ENCODE assay signal across 16 cellular contexts in genomic region chr4:20809796-20810195, GRCh38.
DNase-seq lines count a peak whose midpoint lies in the region; ATAC-seq lines count a peak whose summit lies in the region.
"Had no signal": no experiment of that assay in that cellular context is flagged by ENCODE, and none has a peak within 500 bp of the region (broad histone marks: within the 10 kb centered on the region; RNA-seq: fewer than 3 reads in every experiment).

No MANE protein-coding gene starts in this region.

- peak; percentile 87 for DNase-seq in HPDE6-E6E7 (ENCODE audit: extremely low spot score)
- DNase-seq in NCI-H510A treated with DMSO at 0.1 percent for 48 hours (lab: John Stamatoyannopoulos, UW): peak; percentile 65
- peak; percentile 96 for DNase-seq in epithelial cell of prostate (ENCODE audit: low read depth, low spot score)
- DNase-seq in neuronal stem cell (ENCODE audit: low spot score): peak; percentile 1
- DNase-seq in activated CD8-positive, alpha-beta memory T cell treated with anti-CD3 and anti-CD28 coated beads, Interleukin-2, amount 50 U/mL, for 48 hours: no peak
- DNase-seq: activated CD8-positive, alpha-beta memory T cell treated with anti-CD3 and anti-CD28 coated beads, Interleukin-2, amount 50 U/mL, for 4 hours; EL; left ventricle myocardium inferior; NCI-H1436 treated with DMSO at 0.1 percent for 48 hours; OCI-M1; SW 1271 had no signal

- H4K8ac ChIP-seq in neuronal stem cell (ENCODE audit: low read depth, low read length): no peak overlapping the region

- no peak overlapping the region for H3K4me2 ChIP-seq in neuronal stem cell (ENCODE audit: insufficient read depth, low read length, poor library complexity, severe bottlenecking)

- no peak overlapping the region for H2AK5ac ChIP-seq in neuronal stem cell (ENCODE audit: low read depth, low read length)

- H3K27ac ChIP-seq in epithelial cell of prostate (peak overlapping the region; percentile 22), neuronal stem cell (replicated peaks; ENCODE audit: low read length) (no peak overlapping the region)
- H3K27ac ChIP-seq: left ventricle myocardium inferior, VCaP had no signal

- peaks cover 0 to 3% of the 10 kb centered on the region in 2 donors for H3K4me1 ChIP-seq in neuronal stem cell (ENCODE audit: control insufficient read depth in 2 of 2, insufficient read depth in 1 of 2, low read depth in 1 of 2, low read length in 2 of 2)
- H3K4me1 ChIP-seq: left ventricle myocardium inferior had no signal

- no peak overlapping the region for H4K91ac ChIP-seq in neuronal stem cell (ENCODE audit: low read depth, low read length, poor library complexity)

- H3K79me1 ChIP-seq in neuronal stem cell (ENCODE audit: low read depth, low read length): no peaks in the 10 kb centered on the region

- no peaks in the 10 kb centered on the region for H3K9me3 ChIP-seq in neuronal stem cell (replicated peaks in 1 of 2; ENCODE audit: control insufficient read depth in 2 of 2, insufficient read depth in 1 of 2, low read depth in 1 of 2, low read length in 2 of 2)

- H3K36me3 ChIP-seq in neuronal stem cell (replicated peaks in 1 of 2; ENCODE audit: control insufficient read depth in 2 of 2, insufficient read depth in 2 of 2, low read length in 2 of 2): no peaks in the 10 kb centered on the region
- H3K36me3 ChIP-seq: left ventricle myocardium inferior had no signal

- WGBS in neuronal stem cell (ENCODE audit: extremely low coverage in 2 of 2, insufficient read length in 2 of 2, insufficient replicate concordance in 1 of 2), 2 donors: no CpG with 5 or more reads among the region's 3 CpGs

- no peak overlapping the region for H3K4ac ChIP-seq in neuronal stem cell (ENCODE audit: low read length)

- ATAC-seq in HG03460 (IDR thresholded peaks at IDR 0.05; ENCODE audit: unreplicated experiment) (no peak), HG03045 (IDR thresholded peaks at IDR 0.05; ENCODE audit: unreplicated experiment) (no peak)
- ATAC-seq: GM12878; stimulated activated memory B cell treated with anti-CD40 and anti-IgM and Interleukin-4, amounts not matched to agents 10 μg/mL and 1 μg/mL and 100 μg/mL, for 72 hours had no signal

- H3K27me3 ChIP-seq in neuronal stem cell (ENCODE audit: control insufficient read depth in 3 of 3, insufficient read depth in 3 of 3, low read depth in 1 of 3, low read length in 3 of 3): no peaks in the 10 kb centered on the region

- H2BK5ac ChIP-seq in neuronal stem cell (ENCODE audit: low read length): no peak overlapping the region

- no peak overlapping the region for H2BK120ac ChIP-seq in neuronal stem cell (ENCODE audit: low read depth, low read length)

- no peak overlapping the region for H3K23ac ChIP-seq in neuronal stem cell (ENCODE audit: low read depth, low read length, poor library complexity)

- H2BK12ac ChIP-seq in neuronal stem cell (ENCODE audit: low read length): no peak overlapping the region

- H3K18ac ChIP-seq in neuronal stem cell (ENCODE audit: low read length): peak overlapping the region; percentile 83

- H3K4me3 ChIP-seq in neuronal stem cell (ENCODE audit: low read length in 2 of 2): no peak overlapping the region
- H3K4me3 ChIP-seq: GM12878, left ventricle myocardium inferior had no signal

- H2AFZ ChIP-seq in neuronal stem cell (ENCODE audit: low read length): no peak overlapping the region

- H2BK15ac ChIP-seq in neuronal stem cell (ENCODE audit: low read length): no peak overlapping the region

- no peak overlapping the region for H3K14ac ChIP-seq in neuronal stem cell (ENCODE audit: low read length)

- H3K9ac ChIP-seq in neuronal stem cell (ENCODE audit: low read depth, low read length, poor library complexity): no peak overlapping the region
